ENCODE assay signal across 10 cellular contexts in the genomic region with DNA sequence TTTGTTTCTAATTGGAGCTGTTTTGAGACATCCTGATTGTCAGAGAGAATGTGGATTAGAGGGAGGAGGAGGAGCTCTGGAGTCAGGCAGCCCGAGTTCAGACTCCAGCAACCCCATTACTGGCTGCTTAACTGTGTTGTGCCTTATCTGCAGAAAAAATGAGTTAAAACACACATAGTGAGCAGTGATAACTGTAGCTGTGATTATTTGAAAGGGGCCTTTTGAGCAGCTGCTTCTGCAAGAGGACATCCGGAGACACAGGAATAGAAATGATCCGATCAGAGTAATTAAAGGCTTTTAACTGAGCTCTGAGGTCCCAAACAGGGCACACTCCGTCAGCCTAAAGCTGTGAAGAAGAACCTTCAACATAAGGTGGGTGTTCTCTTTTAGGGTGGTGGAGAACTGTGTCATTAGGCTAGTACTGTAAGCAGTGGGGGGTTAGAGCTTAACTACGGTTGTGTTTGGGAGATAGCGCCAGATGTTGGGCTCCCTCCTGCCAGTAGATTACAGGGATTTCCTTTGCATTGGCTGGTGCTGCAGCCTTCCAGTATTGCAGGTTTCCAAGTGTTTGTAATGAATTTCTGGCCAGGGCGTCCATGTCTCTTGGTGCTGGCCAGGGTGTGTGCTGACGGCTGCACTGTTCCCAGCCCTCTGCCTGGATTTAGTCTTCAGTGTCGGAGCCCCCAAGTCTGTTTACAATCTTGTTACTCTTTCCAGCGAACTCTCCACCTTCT. TPM values are rescaled to one million over a fixed set of nuclear protein-coding genes. Genes with fewer than 3 reads are reported as not detected.
DNase-seq lines count a peak whose midpoint lies in the region; ATAC-seq, FAIRE-seq and TF ChIP-seq lines count a peak whose summit lies in the region.
"Had no signal": no experiment of that assay in that cellular context is flagged by ENCODE, and none has a peak within 500 bp of the region (broad histone marks: within the 10 kb centered on the region; RNA-seq: fewer than 3 reads in every experiment).

No MANE protein-coding gene starts in this region.

- H3K4me3 ChIP-seq in fibroblast of mammary gland (ENCODE audit: control insufficient read depth, low read depth, low read length): peak overlapping the region; percentile 10

- no peak for ATAC-seq in natural killer cell
- no peak for ATAC-seq in GM21529 (IDR thresholded peaks at IDR 0.05; ENCODE audit: unreplicated experiment)
- ATAC-seq in HG02759 (IDR thresholded peaks at IDR 0.05; ENCODE audit: unreplicated experiment): no peak

- peak overlapping the region; percentile 81 for H3K27ac Mint-ChIP-seq in natural killer cell

- peak overlapping the region; percentile 2 for H3K4me3 Mint-ChIP-seq in natural killer cell

- H3K36me3 Mint-ChIP-seq in natural killer cell: no peaks in the 10 kb centered on the region

- peak; percentile 56 for DNase-seq in AG20443 (ENCODE audit: low spot score)
- DNase-seq in NCI-H82 treated with DMSO at 0.1 percent for 48 hours (lab: John Stamatoyannopoulos, UW; ENCODE audit: unreplicated experiment): peak; percentile 97
- no peak for DNase-seq in fibroblast of mammary gland (ENCODE audit: low read depth)
- DNase-seq in natural killer cell: no peak
- DNase-seq in KG1 (lab: John Stamatoyannopoulos, UW): no peak
- no peak for DNase-seq in GM12892 (ENCODE audit: insufficient read length)

- H3K9me3 Mint-ChIP-seq in natural killer cell: no peaks in the 10 kb centered on the region

- H3K4me1 Mint-ChIP-seq in natural killer cell: peaks cover 83 to 85% of the 10 kb centered on the region in 2 donors

- no peak for TF ChIP-seq POLR2A in GM12892 (IDR thresholded peaks at IDR 0.05; ENCODE audit: low read depth, low read length)

- FAIRE-seq in GM12892 (lab: Jason Lieb, UNC): no peak
- FAIRE-seq: frontal cortex, G401.6 had no signal

- intact Hi-C loops in natural killer cell (cut with micrococcal nuclease): no loop called here

- TF ChIP-seq CTCF in fibroblast of mammary gland (conservative IDR thresholded peaks at IDR 0.05; ENCODE audit: control insufficient read depth, insufficient read depth, low read depth, low read length) (no peak), natural killer cell (IDR thresholded peaks at IDR 0.05) (no peak)

- no peaks in the 10 kb centered on the region for H3K27me3 Mint-ChIP-seq in natural killer cell (ENCODE audit: low read depth in 2 of 2)

RNA-seq across cellular contexts. Expression of a gene that starts 24.3 kb away (rescaled TPM):
- 100 to 1,000 TPM; 383 to 465 (median 452) TPM for total RNA-seq in natural killer cell
- polyA plus RNA-seq in GM12892 (2012; ENCODE audit: missing spikeins): 77.1 TPM

Comparison
In these comparisons a context has a peak if more than half of its experiments do, and no peak if none do; other contexts are left out.
1. DNase-seq: peak in AG20443 (single experiment) and NCI-H82 treated with DMSO at 0.1 percent for 48 hours (single experiment); none in fibroblast of mammary gland (single experiment), natural killer cell (single experiment), KG1 (single experiment) and GM12892 (single experiment).